In genomic region chr17:21286066-21286770, GRCh38 we compare ENCODE assay signal across 8 cellular contexts. TPM values are rescaled to one million over a fixed set of nuclear protein-coding genes. Genes with fewer than 3 reads are reported as not detected.
DNase-seq lines count a peak whose midpoint lies in the region; ATAC-seq and TF ChIP-seq lines count a peak whose summit lies in the region.

No MANE protein-coding gene starts in this region.

- peak overlapping the region; percentile 94 for H3K9ac ChIP-seq in skeletal muscle satellite cell (ENCODE audit: low read depth, low read length)

- H3K4me1 ChIP-seq in OCI-LY7 (ENCODE audit: insufficient read depth, low read length, poor library complexity, severe bottlenecking), result peaks cover 49% of the 10 kb centered on the region
- H3K4me1 ChIP-seq in body of pancreas, result peaks cover 66% of the 10 kb centered on the region
- H3K4me1 ChIP-seq in skeletal muscle satellite cell (ENCODE audit: control insufficient read depth, insufficient read depth, low read length), result peaks cover 63% of the 10 kb centered on the region

- no peaks in the 10 kb centered on the region for H3K27me3 ChIP-seq in body of pancreas
- no peaks in the 10 kb centered on the region for H3K27me3 ChIP-seq in skeletal muscle satellite cell (ENCODE audit: control insufficient read depth, insufficient read depth, low read length)

- no peaks in the 10 kb centered on the region for H3K36me3 ChIP-seq in OCI-LY7 (ENCODE audit: insufficient read depth, low read length)
- H3K36me3 ChIP-seq in body of pancreas (replicated peaks in 1 of 2; ENCODE audit: insufficient read depth in 1 of 2, low read depth in 2 of 2), result no peaks in the 10 kb centered on the region
- H3K36me3 ChIP-seq in skeletal muscle satellite cell (ENCODE audit: insufficient read depth, low read length), result peaks cover 14% of the 10 kb centered on the region

- H3K9me2 ChIP-seq in OCI-LY7 (ENCODE audit: insufficient read depth, low read length), result no peaks in the 10 kb centered on the region

- DNase-seq in HPDE6-E6E7 (ENCODE audit: extremely low spot score) (peak; percentile 88), OCI-LY7 (ENCODE audit: low spot score) (peak; percentile 58), body of pancreas (peak; percentile 86 to 96 (median 93)), iris pigment epithelial cell (ENCODE audit: low read depth) (peak; percentile 99), cerebellar cortex (ENCODE audit: low spot score) (no peak)

- TF ChIP-seq POLR2A in body of pancreas (IDR thresholded peaks at IDR 0.05), result peak; percentile 75 to 85 (median 79)

- ATAC-seq in body of pancreas (peak; percentile 49), HG02571 (IDR thresholded peaks at IDR 0.05; ENCODE audit: unreplicated experiment) (no peak)

- TF ChIP-seq CTCF in C4-2B (conservative IDR thresholded peaks at IDR 0.05) (no peak), OCI-LY7 (conservative IDR thresholded peaks at IDR 0.05; ENCODE audit: low read length) (no peak), body of pancreas (IDR thresholded peaks at IDR 0.05) (peak in 1 of 7 experiments; percentile 2)

- H3K27ac ChIP-seq in C4-2B (peak overlapping the region; percentile 93), OCI-LY7 (ENCODE audit: low read depth, low read length, poor library complexity, severe bottlenecking) (peak overlapping the region; percentile 95), body of pancreas (peak overlapping the region; percentile 96 to 99 (median 97))

- no peaks in the 10 kb centered on the region for H4K20me1 ChIP-seq in OCI-LY7 (ENCODE audit: insufficient read depth, low read length)

- POLR2A ChIA-PET in OCI-LY7 (lab: Charles Lee), result interaction anchor here (0.6 to 4.4 kb wide), 6 partner anchors 10 to 264 kb away, joined by 3 to 31 read pairs (median 4); no protein-coding TSS in a partner anchor

- H3K4me2 ChIP-seq in OCI-LY7 (ENCODE audit: low read length) (peak overlapping the region; percentile 92), skeletal muscle satellite cell (ENCODE audit: low read length) (peak overlapping the region; percentile 93)

- CTCF ChIA-PET in OCI-LY7 (lab: Charles Lee; ENCODE audit: unreplicated experiment), result interaction anchor here (0.6 kb wide), 1 partner anchor 171 kb away, joined by 3 read pairs; no protein-coding TSS in a partner anchor

- no peaks in the 10 kb centered on the region for H3K9me3 ChIP-seq in OCI-LY7 (ENCODE audit: low read length)
- H3K9me3 ChIP-seq in body of pancreas, result no peaks in the 10 kb centered on the region
- H3K9me3 ChIP-seq in skeletal muscle satellite cell (replicated peaks; ENCODE audit: low read length), result no peaks in the 10 kb centered on the region

- H3K79me2 ChIP-seq in OCI-LY7 (ENCODE audit: insufficient read depth, low read depth, low read length), result peaks cover 51% of the 10 kb centered on the region

- no peak overlapping the region for H2AFZ ChIP-seq in OCI-LY7 (ENCODE audit: low read length)

- intact Hi-C loops in OCI-LY7 (cut with micrococcal nuclease; ENCODE audit: unreplicated experiment) (loop anchor here (2.0 to 5.0 kb wide), 2 partner anchors 73 to 244 kb away; partner anchors contain the start of gene USP22), body of pancreas (cut with DNase I) (no loop called here)

- H3K4me3 ChIP-seq in OCI-LY7 (ENCODE audit: low read depth, low read length, poor library complexity, severe bottlenecking), result peak overlapping the region; percentile 84
- H3K4me3 ChIP-seq in body of pancreas, result peak overlapping the region; percentile 25 to 76
- peak overlapping the region; percentile 86 for H3K4me3 ChIP-seq in skeletal muscle satellite cell (ENCODE audit: low read length)

- 1 to 3% methylated on average over 13 to 16 of the region's 16 CpGs for WGBS in body of pancreas, 2 donors

- TSS peak; percentile 61 for BruUV-seq in OCI-LY7 (replicated peaks; lab: Mats Ljungman, UMichigan)

RNA-seq across cellular contexts. Expression of gene MAP2K3, which starts 1.7 kb away (rescaled TPM):
- total RNA-seq in OCI-LY7 (2014; rRNA removed; shearing (Covaris generic)), result 13.6 and 27.8 TPM in 2 replicates
- total RNA-seq in OCI-LY7 (2022) (70.3 and 71.5 TPM in 2 replicates), body of pancreas (10 to 100 TPM; 15.3 to 48.1 TPM)
- total RNA-seq in skeletal muscle satellite cell (2012; rRNA removed), result 27.9 and 29.3 TPM in 2 replicates

RNA-seq across cellular contexts. Expression of gene NATD1, which starts 33.0 kb away (rescaled TPM):
- 0.41 and 0.85 TPM in 2 replicates for total RNA-seq in OCI-LY7 (2014; rRNA removed; shearing (Covaris generic))
- total RNA-seq in OCI-LY7 (2022), result 6.0 and 6.8 TPM in 2 replicates
- 1 to 10 TPM; 2.6 to 7.0 TPM for total RNA-seq in body of pancreas
- total RNA-seq in skeletal muscle satellite cell (2012; rRNA removed), result 1.3 and 1.5 TPM in 2 replicates
